13 cellular contexts compared by ENCODE assay signal in the genomic region with DNA sequence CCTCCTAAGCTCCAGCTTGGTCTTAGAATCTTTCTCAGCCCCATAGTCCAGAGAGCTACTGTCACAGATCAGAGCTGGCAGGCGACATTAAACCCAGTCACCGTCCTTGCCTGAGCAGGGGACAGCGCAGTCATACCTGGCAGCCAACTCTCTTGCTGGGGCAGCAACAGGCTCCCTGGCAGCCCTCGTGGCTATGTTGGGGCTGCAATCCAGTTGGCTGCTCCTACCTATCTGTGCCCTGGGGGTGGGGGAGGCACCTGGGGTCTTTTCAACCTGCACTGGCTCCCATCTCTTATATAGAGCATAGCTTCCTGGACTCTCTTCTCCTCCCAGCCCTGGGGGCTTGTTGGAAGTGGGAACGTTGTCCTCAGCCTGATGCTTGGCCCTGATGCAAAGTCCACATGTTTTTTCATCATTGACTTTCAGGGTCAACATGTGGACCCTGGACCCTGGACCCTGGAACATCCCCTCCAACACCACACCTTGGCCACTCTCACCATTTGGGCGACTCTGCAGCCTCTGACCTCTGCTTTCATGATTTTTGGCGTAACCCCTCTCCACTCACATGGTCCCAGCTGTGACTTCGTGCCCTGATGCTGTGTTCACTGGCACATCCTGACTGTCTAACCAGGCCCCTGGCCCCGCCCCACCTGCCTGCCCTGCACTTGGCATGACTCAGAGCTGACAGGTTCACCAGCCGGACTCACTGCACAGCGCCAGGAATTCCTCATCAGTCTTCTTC. TPM values are rescaled to one million over a fixed set of nuclear protein-coding genes. Genes with fewer than 3 reads are reported as not detected.
DNase-seq lines count a peak whose midpoint lies in the region; ATAC-seq and TF ChIP-seq lines count a peak whose summit lies in the region.
"Had no signal": no experiment of that assay in that cellular context is flagged by ENCODE, and none has a peak within 500 bp of the region (broad histone marks: within the 10 kb centered on the region; RNA-seq: fewer than 3 reads in every experiment).

No MANE protein-coding gene starts in this region.

- no peaks in the 10 kb centered on the region for H3K9me3 ChIP-seq in right cardiac atrium (ENCODE audit: control insufficient read depth, low read length)
- peaks cover 1% of the 10 kb centered on the region for H3K9me3 ChIP-seq in RWPE2 (ENCODE audit: severe bottlenecking)
- peaks cover 13% of the 10 kb centered on the region for H3K9me3 ChIP-seq in left ventricle myocardium inferior (replicated peaks)
- no peaks in the 10 kb centered on the region for H3K9me3 ChIP-seq in transverse colon
- H3K9me3 ChIP-seq in CD4-positive, alpha-beta memory T cell (ENCODE audit: control insufficient read depth in 1 of 2, low read length in 2 of 2) = no peaks in the 10 kb centered on the region

- H3K27ac Mint-ChIP-seq in CD4-positive, alpha-beta memory T cell = no peak overlapping the region
- H3K27ac Mint-ChIP-seq: activated naive CD8-positive, alpha-beta T cell; HFFc6 had no signal

- H3K27me3 Mint-ChIP-seq in CD4-positive, alpha-beta memory T cell = peaks cover 9 to 19% of the 10 kb centered on the region in 2 donors

- in situ Hi-C loops in transverse colon (cut with MboI; ENCODE audit: low pct_ligation_motif_present in 1 of 4, low pct_unique_long_range_greater_than_20kb in 1 of 4, low sequenced_read_pairs in 3 of 4) = no loop called here

- H3K27me3 ChIP-seq in right cardiac atrium (ENCODE audit: control insufficient read depth, insufficient read depth) (no peaks in the 10 kb centered on the region), RWPE2 (ENCODE audit: insufficient read depth, poor library complexity, severe bottlenecking) (no peaks in the 10 kb centered on the region), left ventricle myocardium inferior (ENCODE audit: low read depth) (no peaks in the 10 kb centered on the region), transverse colon (no peaks in the 10 kb centered on the region)
- peaks cover 5% of the 10 kb centered on the region for H3K27me3 ChIP-seq in CD4-positive, alpha-beta memory T cell (ENCODE audit: insufficient read depth, low read length)

- 76% methylated on average over 11 of the region's 11 CpGs for WGBS in right cardiac atrium
- 66 to 67% methylated on average over 6 to 11 of the region's 11 CpGs for WGBS in transverse colon (ENCODE audit: low coverage in 1 of 2), 2 donors

- TF ChIP-seq POLR2A in transverse colon (IDR thresholded peaks at IDR 0.05) = no peak

- no peak for TF ChIP-seq EP300 in transverse colon (IDR thresholded peaks at IDR 0.05; ENCODE audit: low read depth)

- DNase-seq in Right ventricle myocardium inferior (ENCODE audit: missing footprints) (no peak), right cardiac atrium (no peak), RWPE2 (ENCODE audit: low spot score) (peak; percentile 87), left ventricle myocardium inferior (no peak), transverse colon (peak; percentile 12), NCI-H2107 treated with DMSO at 0.1 percent for 48 hours (lab: John Stamatoyannopoulos, UW; ENCODE audit: unreplicated experiment) (no peak), SIG-M5 (lab: John Stamatoyannopoulos, UW) (no peak)
- DNase-seq in CD4-positive, alpha-beta memory T cell = no peak
- DNase-seq: HFFc6, NCI-H1105 treated with DMSO at 0.1 percent for 48 hours had no signal

- H3K4me3 Mint-ChIP-seq in CD4-positive, alpha-beta memory T cell = no peak overlapping the region
- H3K4me3 Mint-ChIP-seq: activated naive CD8-positive, alpha-beta T cell; HFFc6 had no signal

- no peaks in the 10 kb centered on the region for H3K36me3 ChIP-seq in RWPE2 (ENCODE audit: low read depth)
- H3K36me3 ChIP-seq in left ventricle myocardium inferior = no peaks in the 10 kb centered on the region
- H3K36me3 ChIP-seq in transverse colon = no peaks in the 10 kb centered on the region
- H3K36me3 ChIP-seq in CD4-positive, alpha-beta memory T cell (ENCODE audit: insufficient read depth, low read length) = no peaks in the 10 kb centered on the region

- H3K9me3 Mint-ChIP-seq in CD4-positive, alpha-beta memory T cell = peaks cover 0 to 18% (median 5%) of the 10 kb centered on the region in 8 donors
- H3K9me3 Mint-ChIP-seq: HFFc6 had no signal

- H3K36me3 Mint-ChIP-seq in CD4-positive, alpha-beta memory T cell = no peaks in the 10 kb centered on the region
- H3K36me3 Mint-ChIP-seq: activated naive CD8-positive, alpha-beta T cell had no signal

- intact Hi-C loops in Right ventricle myocardium inferior (cut with DNase I) (no loop called here), right cardiac atrium (cut with DNase I) (loop anchor here in 3 of 4 donors (5.0 to 10.0 kb wide), 3 partner anchors 47 to 67 kb away; partner anchors contain the start of gene ATOH8 (in 1 of the 3)), left ventricle myocardium inferior (cut with micrococcal nuclease) (no loop called here), transverse colon (cut with DNase I; ENCODE audit: low total_unique reads) (loop anchor here (5.0 kb wide), 1 partner anchor 47 kb away; the partner anchor contains the start of gene ATOH8)
- intact Hi-C loops in CD4-positive, alpha-beta memory T cell (cut with micrococcal nuclease) = no loop called here

- TF ChIP-seq CTCF in RWPE2 (IDR thresholded peaks at IDR 0.05; ENCODE audit: poor library complexity, severe bottlenecking) (no peak), left ventricle myocardium inferior (IDR thresholded peaks at IDR 0.05; ENCODE audit: borderline replicate concordance) (no peak), transverse colon (IDR thresholded peaks at IDR 0.05) (no peak)

- ATAC-seq in Right ventricle myocardium inferior (peak; percentile 58), right cardiac atrium (no peak), RWPE2 (ENCODE audit: low read depth) (peak; percentile 99)

- peaks cover 2 to 7% (median 5%) of the 10 kb centered on the region in 4 donors for H3K4me1 Mint-ChIP-seq in CD4-positive, alpha-beta memory T cell

- POLR2A ChIA-PET in CD4-positive, alpha-beta memory T cell (lab: Charles Lee; ENCODE audit: partially characterized antibody) = no interaction called here

- H3K4me3 ChIP-seq in right cardiac atrium (ENCODE audit: low read length) (no peak overlapping the region), RWPE2 (ENCODE audit: severe bottlenecking) (no peak overlapping the region), left ventricle myocardium inferior (no peak overlapping the region), transverse colon (no peak overlapping the region)
- no peak overlapping the region for H3K4me3 ChIP-seq in CD4-positive, alpha-beta memory T cell (ENCODE audit: low read length in 2 of 2)
- H3K4me3 ChIP-seq: skin epidermis had no signal

- CTCF ChIA-PET in CD4-positive, alpha-beta memory T cell (lab: Charles Lee; ENCODE audit: partially characterized antibody) = no interaction called here

- H3K27ac ChIP-seq in right cardiac atrium (ENCODE audit: low read length) = no peak overlapping the region
- no peak overlapping the region for H3K27ac ChIP-seq in RWPE2 (ENCODE audit: poor library complexity, severe bottlenecking)
- H3K27ac ChIP-seq in left ventricle myocardium inferior (replicated peaks) = peak overlapping the region; percentile 51
- H3K27ac ChIP-seq in transverse colon = no peak overlapping the region
- H3K27ac ChIP-seq in CD4-positive, alpha-beta memory T cell (ENCODE audit: low read depth, low read length) = no peak overlapping the region
- H3K27ac ChIP-seq: skin epidermis, VCaP had no signal

- H3K4me1 ChIP-seq in right cardiac atrium (ENCODE audit: control insufficient read depth, insufficient read depth, low read length) (peaks cover 26% of the 10 kb centered on the region), RWPE2 (ENCODE audit: insufficient read depth, poor library complexity, severe bottlenecking) (no peaks in the 10 kb centered on the region), left ventricle myocardium inferior (peaks cover 53% of the 10 kb centered on the region), transverse colon (peaks cover 4 to 18% (median 12%) of the 10 kb centered on the region in 4 donors)
- H3K4me1 ChIP-seq in CD4-positive, alpha-beta memory T cell (ENCODE audit: insufficient read depth, low read length) = peaks cover 5% of the 10 kb centered on the region

RNA-seq across cellular contexts. Expression of gene ATOH8, which starts 45.6 kb away (rescaled TPM):
- total RNA-seq in Right ventricle myocardium inferior (29.1 TPM), right cardiac atrium (10 to 100 TPM; 35.7 to 55.5 (median 45.7) TPM), left ventricle myocardium inferior (23.3 TPM), transverse colon (10 to 100 TPM in 3 of 4 donors, 1 to 10 TPM in 1; 7.4 to 32.6 (median 14.4) TPM)
- 57.8 TPM for polyA plus RNA-seq in right cardiac atrium
- not detected for total RNA-seq in CD4-positive, alpha-beta memory T cell
- not detected for polyA plus RNA-seq in CD4-positive, alpha-beta memory T cell

Comparison
In these comparisons a context has a peak if more than half of its experiments do, and no peak if none do; other contexts are left out.
1. ATAC-seq: peak in Right ventricle myocardium inferior (single experiment) and RWPE2 (single experiment); none in right cardiac atrium (0 of 2).
2. intact Hi-C loops: an anchor here in right cardiac atrium (5.0 to 10.0 kb wide) and transverse colon (5.0 kb wide); none called in Right ventricle myocardium inferior, left ventricle myocardium inferior and CD4-positive, alpha-beta memory T cell.
3. DNase-seq: peak in RWPE2 (single experiment) and transverse colon (single experiment); none in Right ventricle myocardium inferior (single experiment), right cardiac atrium (0 of 3), left ventricle myocardium inferior (single experiment), CD4-positive, alpha-beta memory T cell (0 of 5), NCI-H2107 treated with DMSO at 0.1 percent for 48 hours (single experiment) and SIG-M5 (single experiment).
4. RNA of gene ATOH8, which starts 45.6 kb away (total RNA-seq): 35.7 to 55.5 TPM in right cardiac atrium, 29.1 TPM in Right ventricle myocardium inferior (single experiment), 23.3 TPM in left ventricle myocardium inferior (single experiment) and 7.4 to 32.6 TPM in transverse colon; not detected in CD4-positive, alpha-beta memory T cell; every median in the first group is over 4 times any median in the second.